1 cellular context compared by ENCODE assay signal in genomic region chr12:110124184-110124995, GRCh38.
A peak's percentile ranks its signal among the peaks of the same experiment; 100 is the strongest.
TF ChIP-seq lines count a peak whose summit lies in the region.

Gene IFT81, plus strand, starts transcription at chr12:110124357. Its CDS starts 3,024 bp downstream, at chr12:110127381.

TF ChIP-seq in HEK293, 187 proteins besides CTCF, POLR2A, EP300 and RAD21 (continued from another document):
- TF ChIP-seq PATZ1 (tag by site-specific recombination; IDR thresholded peaks at IDR 0.05) = peak; percentile 92
- TF ChIP-seq ZNF596 (tag by site-specific recombination; IDR thresholded peaks at IDR 0.05) = no peak
- no peak for TF ChIP-seq ZBTB49 (tag by site-specific recombination; IDR thresholded peaks at IDR 0.05; ENCODE audit: low read depth)
- no peak for TF ChIP-seq ZNF768 (tag by site-specific recombination; IDR thresholded peaks at IDR 0.05)
- TF ChIP-seq ZNF629 (tag by site-specific recombination; IDR thresholded peaks at IDR 0.05) = peak; percentile 66
- TF ChIP-seq ZNF423 (tag by site-specific recombination; IDR thresholded peaks at IDR 0.05) = no peak
